In genomic region chr6:151561238-151561637, GRCh38 we compare ENCODE assay signal across 3 cellular contexts.
TF ChIP-seq lines count a peak whose summit lies in the region.

No MANE protein-coding gene starts in this region.

TF ChIP-seq in HCT116, 20 proteins besides CTCF, POLR2A, EP300 and RAD21 (continued from another document):
- TF ChIP-seq EZH2 (IDR thresholded peaks at IDR 0.05), result no peak
- TF ChIP-seq TCF7L2 (IDR thresholded peaks at IDR 0.05; ENCODE audit: borderline replicate concordance, extremely low read depth, insufficient read depth, insufficient read length), result no peak
- TF ChIP-seq ELF1 (IDR thresholded peaks at IDR 0.05; ENCODE audit: borderline replicate concordance, low read depth), result no peak
- no peak for TF ChIP-seq ZNF274 (IDR thresholded peaks at IDR 0.05; ENCODE audit: low read depth, low read length)
TF ChIP-seq in HCT116: peak in this region for 1.

TF ChIP-seq in HEK293, 187 proteins besides CTCF, POLR2A, EP300 and RAD21 (continued from another document):
- TF ChIP-seq ZNF600 (tag by site-specific recombination; IDR thresholded peaks at IDR 0.05) (no peak), ZNF184 (tag by site-specific recombination; IDR thresholded peaks at IDR 0.05) (0 out of 2 replicates have a peak, but pooled peaks have one; percentile 10), ZNF19 (tag by site-specific recombination; IDR thresholded peaks at IDR 0.05; ENCODE audit: low read depth) (no peak), TRIM28 (IDR thresholded peaks at IDR 0.05; ENCODE audit: borderline replicate concordance, low read length) (peak; percentile 81; the same call in 1 of the 2 replicates), ZNF529 (tag by site-specific recombination; IDR thresholded peaks at IDR 0.05; ENCODE audit: insufficient replicate concordance) (peak; percentile 20), ZBTB8A (tag by site-specific recombination; IDR thresholded peaks at IDR 0.05) (no peak), FEZF1 (tag by site-specific recombination; IDR thresholded peaks at IDR 0.05) (no peak), SETDB1 (IDR thresholded peaks at IDR 0.05; ENCODE audit: insufficient read length, low read length) (peak; percentile 98), ZNF426 (tag by site-specific recombination; IDR thresholded peaks at IDR 0.05) (no peak), ZBTB44 (tag by site-specific recombination; IDR thresholded peaks at IDR 0.05) (no peak)
- TF ChIP-seq, protein P1, sequence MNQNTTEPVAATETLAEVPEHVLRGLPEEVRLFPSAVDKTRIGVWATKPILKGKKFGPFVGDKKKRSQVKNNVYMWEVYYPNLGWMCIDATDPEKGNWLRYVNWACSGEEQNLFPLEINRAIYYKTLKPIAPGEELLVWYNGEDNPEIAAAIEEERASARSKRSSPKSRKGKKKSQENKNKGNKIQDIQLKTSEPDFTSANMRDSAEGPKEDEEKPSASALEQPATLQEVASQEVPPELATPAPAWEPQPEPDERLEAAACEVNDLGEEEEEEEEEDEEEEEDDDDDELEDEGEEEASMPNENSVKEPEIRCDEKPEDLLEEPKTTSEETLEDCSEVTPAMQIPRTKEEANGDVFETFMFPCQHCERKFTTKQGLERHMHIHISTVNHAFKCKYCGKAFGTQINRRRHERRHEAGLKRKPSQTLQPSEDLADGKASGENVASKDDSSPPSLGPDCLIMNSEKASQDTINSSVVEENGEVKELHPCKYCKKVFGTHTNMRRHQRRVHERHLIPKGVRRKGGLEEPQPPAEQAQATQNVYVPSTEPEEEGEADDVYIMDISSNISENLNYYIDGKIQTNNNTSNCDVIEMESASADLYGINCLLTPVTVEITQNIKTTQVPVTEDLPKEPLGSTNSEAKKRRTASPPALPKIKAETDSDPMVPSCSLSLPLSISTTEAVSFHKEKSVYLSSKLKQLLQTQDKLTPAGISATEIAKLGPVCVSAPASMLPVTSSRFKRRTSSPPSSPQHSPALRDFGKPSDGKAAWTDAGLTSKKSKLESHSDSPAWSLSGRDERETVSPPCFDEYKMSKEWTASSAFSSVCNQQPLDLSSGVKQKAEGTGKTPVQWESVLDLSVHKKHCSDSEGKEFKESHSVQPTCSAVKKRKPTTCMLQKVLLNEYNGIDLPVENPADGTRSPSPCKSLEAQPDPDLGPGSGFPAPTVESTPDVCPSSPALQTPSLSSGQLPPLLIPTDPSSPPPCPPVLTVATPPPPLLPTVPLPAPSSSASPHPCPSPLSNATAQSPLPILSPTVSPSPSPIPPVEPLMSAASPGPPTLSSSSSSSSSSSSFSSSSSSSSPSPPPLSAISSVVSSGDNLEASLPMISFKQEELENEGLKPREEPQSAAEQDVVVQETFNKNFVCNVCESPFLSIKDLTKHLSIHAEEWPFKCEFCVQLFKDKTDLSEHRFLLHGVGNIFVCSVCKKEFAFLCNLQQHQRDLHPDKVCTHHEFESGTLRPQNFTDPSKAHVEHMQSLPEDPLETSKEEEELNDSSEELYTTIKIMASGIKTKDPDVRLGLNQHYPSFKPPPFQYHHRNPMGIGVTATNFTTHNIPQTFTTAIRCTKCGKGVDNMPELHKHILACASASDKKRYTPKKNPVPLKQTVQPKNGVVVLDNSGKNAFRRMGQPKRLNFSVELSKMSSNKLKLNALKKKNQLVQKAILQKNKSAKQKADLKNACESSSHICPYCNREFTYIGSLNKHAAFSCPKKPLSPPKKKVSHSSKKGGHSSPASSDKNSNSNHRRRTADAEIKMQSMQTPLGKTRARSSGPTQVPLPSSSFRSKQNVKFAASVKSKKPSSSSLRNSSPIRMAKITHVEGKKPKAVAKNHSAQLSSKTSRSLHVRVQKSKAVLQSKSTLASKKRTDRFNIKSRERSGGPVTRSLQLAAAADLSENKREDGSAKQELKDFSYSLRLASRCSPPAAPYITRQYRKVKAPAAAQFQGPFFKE (tag by site-specific recombination; IDR thresholded peaks at IDR 0.05; ENCODE audit: borderline replicate concordance), result no peak
TF ChIP-seq in HEK293: peak in this region for 5.

TF ChIP-seq in K562, 482 proteins besides CTCF, POLR2A, EP300 and RAD21 (continued from another document):
- TF ChIP-seq, protein P2, sequence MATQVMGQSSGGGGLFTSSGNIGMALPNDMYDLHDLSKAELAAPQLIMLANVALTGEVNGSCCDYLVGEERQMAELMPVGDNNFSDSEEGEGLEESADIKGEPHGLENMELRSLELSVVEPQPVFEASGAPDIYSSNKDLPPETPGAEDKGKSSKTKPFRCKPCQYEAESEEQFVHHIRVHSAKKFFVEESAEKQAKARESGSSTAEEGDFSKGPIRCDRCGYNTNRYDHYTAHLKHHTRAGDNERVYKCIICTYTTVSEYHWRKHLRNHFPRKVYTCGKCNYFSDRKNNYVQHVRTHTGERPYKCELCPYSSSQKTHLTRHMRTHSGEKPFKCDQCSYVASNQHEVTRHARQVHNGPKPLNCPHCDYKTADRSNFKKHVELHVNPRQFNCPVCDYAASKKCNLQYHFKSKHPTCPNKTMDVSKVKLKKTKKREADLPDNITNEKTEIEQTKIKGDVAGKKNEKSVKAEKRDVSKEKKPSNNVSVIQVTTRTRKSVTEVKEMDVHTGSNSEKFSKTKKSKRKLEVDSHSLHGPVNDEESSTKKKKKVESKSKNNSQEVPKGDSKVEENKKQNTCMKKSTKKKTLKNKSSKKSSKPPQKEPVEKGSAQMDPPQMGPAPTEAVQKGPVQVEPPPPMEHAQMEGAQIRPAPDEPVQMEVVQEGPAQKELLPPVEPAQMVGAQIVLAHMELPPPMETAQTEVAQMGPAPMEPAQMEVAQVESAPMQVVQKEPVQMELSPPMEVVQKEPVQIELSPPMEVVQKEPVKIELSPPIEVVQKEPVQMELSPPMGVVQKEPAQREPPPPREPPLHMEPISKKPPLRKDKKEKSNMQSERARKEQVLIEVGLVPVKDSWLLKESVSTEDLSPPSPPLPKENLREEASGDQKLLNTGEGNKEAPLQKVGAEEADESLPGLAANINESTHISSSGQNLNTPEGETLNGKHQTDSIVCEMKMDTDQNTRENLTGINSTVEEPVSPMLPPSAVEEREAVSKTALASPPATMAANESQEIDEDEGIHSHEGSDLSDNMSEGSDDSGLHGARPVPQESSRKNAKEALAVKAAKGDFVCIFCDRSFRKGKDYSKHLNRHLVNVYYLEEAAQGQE (CRISPR knock-in tag; IDR thresholded peaks at IDR 0.05; ENCODE audit: low read depth), result no peak
